In the genomic region with DNA sequence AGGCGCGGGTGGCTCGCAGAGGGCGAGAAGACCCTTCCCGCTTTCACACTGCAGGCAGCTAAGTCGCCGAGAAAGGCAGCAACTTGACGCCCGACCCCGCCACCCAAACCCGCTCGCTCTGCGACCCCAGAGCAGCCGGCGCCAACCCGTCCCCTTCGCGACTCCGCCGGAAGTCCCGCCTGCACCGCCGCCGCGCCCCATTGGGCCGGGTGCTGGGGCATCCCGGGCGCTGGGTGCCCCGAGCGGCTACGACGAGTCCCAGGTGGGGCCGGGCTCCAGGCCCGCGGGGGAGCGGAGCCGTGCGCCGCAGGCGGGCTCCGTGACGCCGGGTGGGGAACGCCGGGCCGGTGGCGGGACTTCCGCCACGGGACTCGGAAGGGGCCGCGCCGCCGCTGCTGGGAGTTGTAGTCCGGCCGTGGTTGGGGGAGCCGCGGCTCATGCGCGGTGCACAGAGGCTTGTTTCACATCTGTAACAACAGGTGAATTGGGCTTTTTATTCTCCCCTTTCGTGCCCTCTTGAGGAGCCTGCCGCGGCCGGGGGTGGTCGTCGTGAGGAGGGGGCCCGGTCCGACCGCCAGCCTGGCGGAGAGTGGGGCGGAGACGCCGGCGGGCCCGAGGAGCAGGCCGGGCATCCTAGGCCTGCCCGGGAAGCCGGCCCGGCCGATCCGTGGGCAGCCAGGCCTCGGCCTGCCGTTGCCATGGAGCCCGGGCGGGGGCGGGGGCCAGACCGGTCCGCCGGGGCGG, we compare ENCODE assay signal across 8 cellular contexts. TPM values are rescaled to one million over a fixed set of nuclear protein-coding genes. Genes with fewer than 3 reads are reported as not detected.
DNase-seq lines count a peak whose midpoint lies in the region; ATAC-seq and TF ChIP-seq lines count a peak whose summit lies in the region.

A gene with protein sequence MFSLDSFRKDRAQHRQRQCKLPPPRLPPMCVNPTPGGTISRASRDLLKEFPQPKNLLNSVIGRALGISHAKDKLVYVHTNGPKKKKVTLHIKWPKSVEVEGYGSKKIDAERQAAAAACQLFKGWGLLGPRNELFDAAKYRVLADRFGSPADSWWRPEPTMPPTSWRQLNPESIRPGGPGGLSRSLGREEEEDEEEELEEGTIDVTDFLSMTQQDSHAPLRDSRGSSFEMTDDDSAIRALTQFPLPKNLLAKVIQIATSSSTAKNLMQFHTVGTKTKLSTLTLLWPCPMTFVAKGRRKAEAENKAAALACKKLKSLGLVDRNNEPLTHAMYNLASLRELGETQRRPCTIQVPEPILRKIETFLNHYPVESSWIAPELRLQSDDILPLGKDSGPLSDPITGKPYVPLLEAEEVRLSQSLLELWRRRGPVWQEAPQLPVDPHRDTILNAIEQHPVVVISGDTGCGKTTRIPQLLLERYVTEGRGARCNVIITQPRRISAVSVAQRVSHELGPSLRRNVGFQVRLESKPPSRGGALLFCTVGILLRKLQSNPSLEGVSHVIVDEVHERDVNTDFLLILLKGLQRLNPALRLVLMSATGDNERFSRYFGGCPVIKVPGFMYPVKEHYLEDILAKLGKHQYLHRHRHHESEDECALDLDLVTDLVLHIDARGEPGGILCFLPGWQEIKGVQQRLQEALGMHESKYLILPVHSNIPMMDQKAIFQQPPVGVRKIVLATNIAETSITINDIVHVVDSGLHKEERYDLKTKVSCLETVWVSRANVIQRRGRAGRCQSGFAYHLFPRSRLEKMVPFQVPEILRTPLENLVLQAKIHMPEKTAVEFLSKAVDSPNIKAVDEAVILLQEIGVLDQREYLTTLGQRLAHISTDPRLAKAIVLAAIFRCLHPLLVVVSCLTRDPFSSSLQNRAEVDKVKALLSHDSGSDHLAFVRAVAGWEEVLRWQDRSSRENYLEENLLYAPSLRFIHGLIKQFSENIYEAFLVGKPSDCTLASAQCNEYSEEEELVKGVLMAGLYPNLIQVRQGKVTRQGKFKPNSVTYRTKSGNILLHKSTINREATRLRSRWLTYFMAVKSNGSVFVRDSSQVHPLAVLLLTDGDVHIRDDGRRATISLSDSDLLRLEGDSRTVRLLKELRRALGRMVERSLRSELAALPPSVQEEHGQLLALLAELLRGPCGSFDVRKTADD (plus strand): TSS at position 405 of the 744 bp plus-strand sequence. CDS start 7,546 bp downstream, outside the sequence.

- H2BK120ac ChIP-seq in IMR-90 (ENCODE audit: low read depth, low read length): peak within 1 kb of the TSS; percentile 72

- no peaks in the 10 kb centered on the region; the same call in 1 of the 2 replicates for H3K36me3 ChIP-seq in IMR-90 (ENCODE audit: control insufficient read depth, insufficient read depth, low read length)
- H3K36me3 ChIP-seq in neural cell (ENCODE audit: insufficient read depth, low read length): no peaks in the 10 kb centered on the region

- DNase-seq in DMS79 treated with DMSO at 0.1 percent for 48 hours (lab: John Stamatoyannopoulos, UW) (peak; percentile 56), IMR-90 (peak; percentile 84), SHP77 treated with DMSO at 0.1 percent for 48 hours (lab: John Stamatoyannopoulos, UW) (peak; percentile 75), activated gamma-delta T cell (lab: John Stamatoyannopoulos, UW) (peak; percentile 82), fibroblast of the conjunctiva (ENCODE audit: low read depth) (peak; percentile 62)
- DNase-seq in stimulated activated naive CD8-positive, alpha-beta T cell treated with anti-CD3 and anti-CD28 coated beads, Interleukin-15, amount 100 ng/mL, for 72 hours: peak; percentile 84 to 86

- TF ChIP-seq EP300 in neural cell (conservative IDR thresholded peaks at IDR 0.05; ENCODE audit: poor library complexity, severe bottlenecking): peak; percentile 40

- CTCF ChIA-PET in IMR-90 (lab: Yijun Ruan, JAX): no interaction called here

- peak within 1 kb of the TSS; percentile 91 for H3K4ac ChIP-seq in IMR-90 (ENCODE audit: low read depth, low read length)

- dilution Hi-C loops in IMR-90 (cut with HindIII; ENCODE audit: low sequenced_read_pairs, unreplicated experiment): no loop called here

- H3K9ac ChIP-seq in IMR-90 (ENCODE audit: low read depth, low read length) (peak within 1 kb of the TSS; percentile 95), neural cell (ENCODE audit: low read length) (peak within 1 kb of the TSS; percentile 96)

- no TSS peak for BruUV-seq in IMR-90 (replicated peaks; lab: Mats Ljungman, UMichigan)

- 0% methylated on average over 47 of the region's 90 CpGs; no CpG with 5 or more reads in 1 of the 2 experiments for WGBS in IMR-90 (ENCODE audit: extremely low coverage in 2 of 2, insufficient read length in 1 of 2), 2 experiments

- H3K4me1 Mint-ChIP-seq in stimulated activated naive CD8-positive, alpha-beta T cell treated with anti-CD3 and anti-CD28 coated beads, Interleukin-15, amount 100 ng/mL, for 72 hours: peaks cover 24% of the 10 kb centered on the region

- H4K20me1 ChIP-seq in IMR-90 (ENCODE audit: insufficient read depth, low read length): no peaks in the 10 kb centered on the region; the same call in 1 of the 2 replicates
- H4K20me1 ChIP-seq in neural cell (ENCODE audit: insufficient read depth): no peaks in the 10 kb centered on the region

- no peaks in the 10 kb centered on the region; the same call in 1 of the 2 replicates for H3K4me1 ChIP-seq in IMR-90 (ENCODE audit: control insufficient read depth, insufficient read depth, low read length)

- ATAC-seq in GM21529 (IDR thresholded peaks at IDR 0.05; ENCODE audit: unreplicated experiment) (peak; percentile 88), IMR-90 (ENCODE audit: low read depth) (peak; percentile 93)
- peak; percentile 95 for ATAC-seq in stimulated activated naive CD8-positive, alpha-beta T cell treated with anti-CD3 and anti-CD28 coated beads, Interleukin-15, amount 100 ng/mL, for 72 hours

- peak within 1 kb of the TSS; percentile 94 to 99 for H3K4me3 Mint-ChIP-seq in stimulated activated naive CD8-positive, alpha-beta T cell treated with anti-CD3 and anti-CD28 coated beads, Interleukin-15, amount 100 ng/mL, for 72 hours

- peak within 1 kb of the TSS; percentile 56 for H2BK20ac ChIP-seq in IMR-90 (ENCODE audit: low read depth, low read length)

- 0 out of 2 replicates have a peak, but pooled peaks have one; percentile 8 for TF ChIP-seq POLR2A in IMR-90 (IDR thresholded peaks at IDR 0.05; ENCODE audit: low read depth, low read length)

- H4K8ac ChIP-seq in IMR-90 (ENCODE audit: low read depth in 2 of 2, low read length in 2 of 2): peak within 1 kb of the TSS; percentile 91 to 92

- peak within 1 kb of the TSS; percentile 97 for H2AK5ac ChIP-seq in IMR-90 (ENCODE audit: low read depth, low read length)

- peak within 1 kb of the TSS; percentile 43; the same call in 1 of the 3 replicates for H2BK15ac ChIP-seq in IMR-90 (ENCODE audit: low read depth, low read length)

- intact Hi-C loops in IMR-90 (cut with micrococcal nuclease): no loop called here

- peak within 1 kb of the TSS; percentile 70 for H4K5ac ChIP-seq in IMR-90 (ENCODE audit: low read depth, low read length)

- H3K4me2 ChIP-seq in IMR-90 (ENCODE audit: low read depth, low read length) (peak within 1 kb of the TSS; percentile 85), neural cell (ENCODE audit: low read length) (peak within 1 kb of the TSS; percentile 88)

- in situ Hi-C loops in IMR-90 (cut with MboI; ENCODE audit: low sequenced_read_pairs): no loop called here

- H3K27ac ChIP-seq in IMR-90 (ENCODE audit: insufficient read depth, low read length) (peak within 1 kb of the TSS; percentile 94), neural cell (ENCODE audit: low read length) (peak within 1 kb of the TSS; percentile 98)

- H3K79me1 ChIP-seq in IMR-90 (ENCODE audit: low read depth in 1 of 2, low read length in 2 of 2): peaks cover 14 to 32% of the 10 kb centered on the region in 2 experiments

- H3K23ac ChIP-seq in IMR-90 (ENCODE audit: low read depth, low read length): peak within 1 kb of the TSS; percentile 84

- TF ChIP-seq CTCF in IMR-90 (conservative IDR thresholded peaks at IDR 0.05; ENCODE audit: low read depth, low read length) (no peak), neural cell (IDR thresholded peaks at IDR 0.05; ENCODE audit: poor library complexity, severe bottlenecking) (peak; percentile 8)

- no peaks in the 10 kb centered on the region for H3K27me3 ChIP-seq in IMR-90 (ENCODE audit: control insufficient read depth, insufficient read depth, low read length)
- H3K27me3 ChIP-seq in neural cell (ENCODE audit: insufficient read depth, low read depth, low read length): no peaks in the 10 kb centered on the region

- POLR2A ChIA-PET in IMR-90 (lab: Charles Lee; ENCODE audit: unreplicated experiment): interaction anchor here (0.6 kb wide), 1 partner anchor 21 kb away, joined by 5 read pairs; no protein-coding TSS in a partner anchor

- H3K14ac ChIP-seq in IMR-90 (replicated peaks; ENCODE audit: low read depth, low read length): peak within 1 kb of the TSS; percentile 87

- no peaks in the 10 kb centered on the region for H3K9me3 ChIP-seq in IMR-90 (ENCODE audit: control insufficient read depth, insufficient read depth, low read length)
- H3K9me3 ChIP-seq in neural cell (ENCODE audit: low read length): no peaks in the 10 kb centered on the region

- H3K9me3 Mint-ChIP-seq in stimulated activated naive CD8-positive, alpha-beta T cell treated with anti-CD3 and anti-CD28 coated beads, Interleukin-15, amount 100 ng/mL, for 72 hours: no peaks in the 10 kb centered on the region

- H2AK9ac ChIP-seq in IMR-90 (replicated peaks; ENCODE audit: low read depth, low read length, poor library complexity): peak within 1 kb of the TSS; percentile 91

- H4K91ac ChIP-seq in IMR-90 (ENCODE audit: insufficient read depth, low read depth, low read length): peak within 1 kb of the TSS; percentile 81

- peak within 1 kb of the TSS; percentile 72 for H3K4me3 ChIP-seq in IMR-90 (ENCODE audit: insufficient read depth, low read depth, low read length)
- peak within 1 kb of the TSS; percentile 77 for H3K4me3 ChIP-seq in neural cell (ENCODE audit: low read length)

- H3K9me1 ChIP-seq in IMR-90 (ENCODE audit: insufficient read depth, low read length): peaks cover 4% of the 10 kb centered on the region

- no peaks in the 10 kb centered on the region for H3K27me3 Mint-ChIP-seq in stimulated activated naive CD8-positive, alpha-beta T cell treated with anti-CD3 and anti-CD28 coated beads, Interleukin-15, amount 100 ng/mL, for 72 hours

- TF ChIP-seq RAD21 in IMR-90 (IDR thresholded peaks at IDR 0.05; ENCODE audit: low read length) (no peak), neural cell (conservative IDR thresholded peaks at IDR 0.05) (no peak)

- peak within 1 kb of the TSS; percentile 49 for H3K18ac ChIP-seq in IMR-90 (ENCODE audit: low read depth, low read length)

- peak within 1 kb of the TSS; percentile 89 for H2BK5ac ChIP-seq in IMR-90 (ENCODE audit: low read depth, low read length, poor library complexity, severe bottlenecking)

- H2AFZ ChIP-seq in IMR-90 (replicated peaks; ENCODE audit: low read length, poor library complexity) (peak within 1 kb of the TSS; percentile 99), neural cell (ENCODE audit: low read depth, low read length) (peak within 1 kb of the TSS; percentile 98)

- H3F3A ChIP-seq in neural cell (ENCODE audit: insufficient read depth, low read length, poor library complexity, severe bottlenecking): peaks cover 3% of the 10 kb centered on the region

- H3K9me2 ChIP-seq in neural cell (ENCODE audit: insufficient read depth, low read length): no peaks in the 10 kb centered on the region

- H3K27ac Mint-ChIP-seq in stimulated activated naive CD8-positive, alpha-beta T cell treated with anti-CD3 and anti-CD28 coated beads, Interleukin-15, amount 100 ng/mL, for 72 hours: peak within 1 kb of the TSS; percentile 97

- peak within 1 kb of the TSS; percentile 92 for H3K56ac ChIP-seq in IMR-90 (ENCODE audit: extremely low read depth, insufficient read depth, low read length)

- peaks cover 18% of the 10 kb centered on the region for H3K79me2 ChIP-seq in neural cell (replicated peaks; ENCODE audit: insufficient read depth, low read length)

RNA-seq across cellular contexts. Expression of the gene that starts here (rescaled TPM):
- total RNA-seq in IMR-90 (2012; rRNA removed): 51.7 and 57.2 TPM in 2 replicates
- polyA plus RNA-seq in IMR-90 (2012; rRNA removed) (55.6 and 63.0 TPM in 2 replicates), neural cell (101 and 115 TPM in 2 replicates)
- polyA plus RNA-seq in IMR-90 (2012; cell fraction: cytosol; rRNA removed): 37.1 and 45.6 TPM in 2 replicates
- 104 and 239 TPM in 2 replicates for polyA plus RNA-seq in IMR-90 (2012; cell fraction: nucleus; rRNA removed; ENCODE audit: low replicate concordance)
- polyA minus RNA-seq in neural cell: 114 and 117 TPM in 2 replicates

Comparison
In these comparisons a context has a peak if more than half of its experiments do, and no peak if none do; other contexts are left out.
1. Peak in every context shown above with its lines: DNase-seq, ATAC-seq, H3K4me3 ChIP-seq and H3K27ac ChIP-seq.